32 cellular contexts compared by ENCODE assay signal in the genomic region with DNA sequence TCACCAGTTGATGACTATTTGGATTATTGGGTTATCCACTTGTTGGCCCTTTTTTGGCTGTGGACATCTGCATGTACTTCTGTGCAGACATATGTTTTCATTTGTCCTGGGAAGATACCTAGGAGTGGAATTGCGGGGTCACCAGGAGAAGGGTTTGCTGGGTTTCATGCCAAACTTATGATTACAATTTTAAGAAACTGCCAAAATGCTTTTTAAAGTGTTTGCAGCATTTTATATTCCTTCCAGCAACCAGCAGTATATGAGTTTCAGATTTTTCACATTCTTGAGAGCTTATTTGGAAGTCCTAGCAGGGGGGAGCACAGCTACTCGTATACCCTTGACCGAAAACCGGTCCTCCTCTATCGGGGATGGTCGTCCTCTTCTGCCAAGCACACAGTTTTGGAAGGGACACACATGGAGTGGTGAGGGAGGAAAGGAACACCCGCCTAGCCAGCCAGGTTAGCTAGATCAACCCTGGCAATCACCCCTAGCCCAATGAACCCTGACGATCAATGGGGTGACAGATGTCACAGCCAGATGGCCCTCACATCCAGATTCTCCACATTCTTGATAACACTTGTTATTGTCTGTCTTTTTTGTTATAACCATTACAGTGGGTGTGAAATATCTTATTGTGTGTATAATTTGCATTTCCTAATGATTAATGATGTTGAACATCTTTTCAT. TPM values are rescaled to one million over a fixed set of nuclear protein-coding genes. Genes with fewer than 3 reads are reported as not detected.
DNase-seq lines count a peak whose midpoint lies in the region; TF ChIP-seq lines count a peak whose summit lies in the region.
"Had no signal": no experiment of that assay in that cellular context is flagged by ENCODE, and none has a peak within 500 bp of the region (broad histone marks: within the 10 kb centered on the region; RNA-seq: fewer than 3 reads in every experiment).

No MANE protein-coding gene starts in this region.

- H3K27ac Mint-ChIP-seq in glutamatergic neuron (ENCODE audit: unreplicated experiment): peak overlapping the region; percentile 73
- no peak overlapping the region for H3K27ac Mint-ChIP-seq in progenitor cell of endocrine pancreas
- H3K27ac Mint-ChIP-seq: activated CD8-positive, alpha-beta T cell treated with anti-CD3 and anti-CD28 coated beads for 36 hours; activated naive CD4-positive, alpha-beta T cell treated with anti-CD3 and anti-CD28 coated beads, Interleukin-2, amount 50 U/mL, for 24 hours; activated T-helper 2 cell treated with anti-CD3 and anti-CD28 coated beads, Interferon-gamma antibody, Interleukin-2, Interleukin-4, amounts not matched to agents 10 μg/mL and 5 μg/mL and 100 μg/mL, durations not matched to agents 14 hours and 24 hours and 36 hours; CD8-positive, alpha-beta T cell; natural killer cell; T-cell had no signal

- H3K36me3 Mint-ChIP-seq in glutamatergic neuron (ENCODE audit: unreplicated experiment) (peaks cover 20% of the 10 kb centered on the region), progenitor cell of endocrine pancreas (ENCODE audit: insufficient read depth) (peaks cover 38% of the 10 kb centered on the region)
- H3K36me3 Mint-ChIP-seq: activated naive CD4-positive, alpha-beta T cell treated with anti-CD3 and anti-CD28 coated beads, Interleukin-2, amount 50 U/mL, for 24 hours; CD8-positive, alpha-beta T cell; natural killer cell; T-cell had no signal

- H3K4me1 Mint-ChIP-seq in glutamatergic neuron (ENCODE audit: low read depth, unreplicated experiment) (peaks cover 50% of the 10 kb centered on the region), progenitor cell of endocrine pancreas (ENCODE audit: low read depth) (peaks cover 50% of the 10 kb centered on the region)
- H3K4me1 Mint-ChIP-seq: activated naive CD4-positive, alpha-beta T cell treated with anti-CD3 and anti-CD28 coated beads, Interleukin-2, amount 50 U/mL, for 24 hours; natural killer cell; T-cell had no signal

- in situ Hi-C loops in brain microvascular endothelial cell (cut with HindIII; ENCODE audit: low pct_ligation_motif_present, low sequenced_read_pairs): no loop called here

- H3K27me3 Mint-ChIP-seq in glutamatergic neuron (ENCODE audit: unreplicated experiment): peaks cover 7% of the 10 kb centered on the region
- no peaks in the 10 kb centered on the region for H3K27me3 Mint-ChIP-seq in progenitor cell of endocrine pancreas

- H3K27ac ChIP-seq in WERI-Rb-1 (peak overlapping the region; percentile 10; the same call in 1 of the 2 replicates), temporal lobe (ENCODE audit: low read depth, low read length) (peak overlapping the region; percentile 20), brain microvascular endothelial cell (no peak overlapping the region)
- H3K27ac ChIP-seq: esophagus muscularis mucosa, left ventricle myocardium inferior, SJSA1, spleen had no signal

- H3K9me3 Mint-ChIP-seq in glutamatergic neuron (ENCODE audit: unreplicated experiment) (peaks cover 26% of the 10 kb centered on the region), progenitor cell of endocrine pancreas (ENCODE audit: low read depth) (peaks cover 21% of the 10 kb centered on the region)

- H3K9me3 ChIP-seq in WERI-Rb-1 (ENCODE audit: severe bottlenecking): peaks cover 33% of the 10 kb centered on the region

- no peak for TF ChIP-seq CTCF in WERI-Rb-1 (IDR thresholded peaks at IDR 0.05; ENCODE audit: low read depth, low read length)
- TF ChIP-seq CTCF in glutamatergic neuron (IDR thresholded peaks at IDR 0.05; ENCODE audit: partially characterized antibody, unreplicated experiment): no peak
- no peak for TF ChIP-seq CTCF in progenitor cell of endocrine pancreas (IDR thresholded peaks at IDR 0.05; ENCODE audit: unreplicated experiment)
- no peak for TF ChIP-seq CTCF in brain microvascular endothelial cell (IDR thresholded peaks at IDR 0.05; ENCODE audit: low read depth, low read length, missing control alignments)

- H3K4me3 Mint-ChIP-seq in glutamatergic neuron (ENCODE audit: unreplicated experiment) (peak overlapping the region; percentile 13), progenitor cell of endocrine pancreas (ENCODE audit: low read depth) (no peak overlapping the region)
- H3K4me3 Mint-ChIP-seq: activated CD8-positive, alpha-beta T cell treated with anti-CD3 and anti-CD28 coated beads for 36 hours; activated naive CD4-positive, alpha-beta T cell treated with anti-CD3 and anti-CD28 coated beads, Interleukin-2, amount 50 U/mL, for 24 hours; CD8-positive, alpha-beta T cell; natural killer cell; T-cell had no signal

- H3K4me3 ChIP-seq in WERI-Rb-1 (ENCODE audit: low read depth, low read length) (no peak overlapping the region), brain microvascular endothelial cell (ENCODE audit: low read depth, low read length) (no peak overlapping the region)
- H3K4me3 ChIP-seq: esophagus muscularis mucosa, left ventricle myocardium inferior, SJSA1, spleen had no signal

- peaks cover 49% of the 10 kb centered on the region for H3K36me3 ChIP-seq in WERI-Rb-1
- H3K36me3 ChIP-seq in brain microvascular endothelial cell (replicated peaks): no peaks in the 10 kb centered on the region
- H3K36me3 ChIP-seq: esophagus muscularis mucosa, left ventricle myocardium inferior, spleen had no signal

- peak; percentile 61 for DNase-seq in GM03348 (ENCODE audit: low spot score)
- DNase-seq in WERI-Rb-1: no peak
- DNase-seq in glutamatergic neuron: no peak
- no peak for DNase-seq in progenitor cell of endocrine pancreas (ENCODE audit: low spot score, unreplicated experiment)
- DNase-seq in ecto neural progenitor cell (ENCODE audit: low spot score): no peak
- DNase-seq in brain microvascular endothelial cell: no peak
- DNase-seq: activated CD8-positive, alpha-beta T cell treated with anti-CD3 and anti-CD28 coated beads for 36 hours; CD8-positive, alpha-beta T cell; cortex of kidney; left ventricle myocardium inferior; natural killer cell; NCI-H1105; NCI-H187 treated with DMSO at 0.1 percent for 48 hours; NCI-H345; NCI-H774; retina; RPMI8226; spleen; stimulated activated CD4-positive, alpha-beta T cell treated with anti-CD3 and anti-CD28 coated beads, Interleukin-2, amount 100 ng/mL, for 48 hours; substantia nigra; T-cell had no signal

- H3K27me3 ChIP-seq in WERI-Rb-1 (ENCODE audit: insufficient read depth, low read depth, severe bottlenecking) (no peaks in the 10 kb centered on the region), brain microvascular endothelial cell (replicated peaks) (no peaks in the 10 kb centered on the region)
- H3K27me3 ChIP-seq: esophagus muscularis mucosa, SJSA1, spleen had no signal

RNA-seq across cellular contexts. Expression of gene RNF113B, which starts 26.7 kb away (rescaled TPM):
- total RNA-seq in glutamatergic neuron (ENCODE audit: unreplicated experiment) (not detected), temporal lobe (not detected), progenitor cell of endocrine pancreas (not detected in 2 replicates)
- total RNA-seq: activated CD8-positive, alpha-beta T cell treated with anti-CD3 and anti-CD28 coated beads for 36 hours; activated T-helper 2 cell treated with anti-CD3 and anti-CD28 coated beads, Interferon-gamma antibody, Interleukin-2, Interleukin-4, amounts not matched to agents 10 μg/mL and 5 μg/mL and 100 μg/mL, durations not matched to agents 14 hours and 24 hours and 36 hours; CD8-positive, alpha-beta T cell; esophagus muscularis mucosa; G401; glomerular endothelial cell; H1; left ventricle myocardium inferior; mononuclear cell; natural killer cell; omental fat pad; SJSA1; spleen; T-cell; urinary bladder had no signal
